16 cellular contexts compared by ENCODE assay signal in genomic region chr3:168091299-168091852, GRCh38. TPM values are rescaled to one million over a fixed set of nuclear protein-coding genes. Genes with fewer than 3 reads are reported as not detected.
A peak's percentile ranks its signal among the peaks of the same experiment; 100 is the strongest.
DNase-seq lines count a peak whose midpoint lies in the region; ATAC-seq and TF ChIP-seq lines count a peak whose summit lies in the region.
"Had no signal": no experiment of that assay in that cellular context is flagged by ENCODE, and none has a peak within 500 bp of the region (broad histone marks: within the 10 kb centered on the region; RNA-seq: fewer than 3 reads in every experiment).

No MANE protein-coding gene starts in this region.

- no peak for TF ChIP-seq CTCF in HCT116 (IDR thresholded peaks at IDR 0.05 in 2 of 3, conservative IDR thresholded peaks at IDR 0.05 in 1 of 3; ENCODE audit: borderline replicate concordance in 1 of 3, insufficient read depth in 1 of 3, low read depth in 2 of 3, low read length in 2 of 3)
- no peak for TF ChIP-seq CTCF in OCI-LY1 (IDR thresholded peaks at IDR 0.05; ENCODE audit: low read length)
- TF ChIP-seq CTCF in smooth muscle cell (IDR thresholded peaks at IDR 0.05; ENCODE audit: borderline replicate concordance, insufficient read depth, poor library complexity, severe bottlenecking): no peak
- no peak for TF ChIP-seq CTCF in ovary (IDR thresholded peaks at IDR 0.05)
- no peak for TF ChIP-seq CTCF in RWPE1 (conservative IDR thresholded peaks at IDR 0.05; ENCODE audit: low read depth)

- POLR2A ChIA-PET in HCT116 (lab: Charles Lee) (no interaction called here), RWPE1 (lab: Yijun Ruan, JAX; ENCODE audit: low non-redundant PET) (no interaction called here)

- WGBS in smooth muscle cell (ENCODE audit: low lambda C conversion rate): 42% methylated on average over 3 of the region's 3 CpGs
- 77 to 85% (median 83%) methylated on average over 3 of the region's 3 CpGs for WGBS in ovary, 3 donors

- CTCF ChIA-PET in HCT116 (lab: Charles Lee): no interaction called here
- CTCF ChIA-PET in RWPE1 (lab: Yijun Ruan, JAX): no interaction called here

- no peak for TF ChIP-seq POLR2A in HCT116 (IDR thresholded peaks at IDR 0.05; ENCODE audit: borderline replicate concordance, extremely low read depth, insufficient read depth, insufficient read length)
- TF ChIP-seq POLR2A in ovary (IDR thresholded peaks at IDR 0.05): no peak

- H3K4me2 ChIP-seq in HCT116 (ENCODE audit: low read length) (peak overlapping the region; percentile 11; the same call in 1 of the 2 replicates), OCI-LY1 (ENCODE audit: low read length) (peak overlapping the region; percentile 69), smooth muscle cell (peak overlapping the region; percentile 94)

- H3K9ac ChIP-seq in HCT116 (ENCODE audit: low read length): no peak overlapping the region
- H3K9ac ChIP-seq in OCI-LY1 (ENCODE audit: low read length): peak overlapping the region; percentile 3; the same call in 1 of the 2 replicates
- H3K9ac ChIP-seq in smooth muscle cell (ENCODE audit: low read depth): no peak overlapping the region

- intact Hi-C loops in HCT116 (cut with micrococcal nuclease): no loop called here
- intact Hi-C loops in left colon (cut with DNase I, micrococcal nuclease): no loop called here
- intact Hi-C loops in ovary (cut with DNase I): no loop called here

- RAD21 ChIA-PET in HCT116 (lab: Charles Lee; ENCODE audit: low non-redundant PET in 1 of 2, low total read pairs in 2 of 2, uncharacterized antibody in 2 of 2, unreplicated experiment in 2 of 2): no interaction called here

- TF ChIP-seq RAD21 in HCT116 (IDR thresholded peaks at IDR 0.05; ENCODE audit: low read depth): no peak

- H3K9me3 ChIP-seq in HCT116 (ENCODE audit: control insufficient read depth in 1 of 2, insufficient read depth in 1 of 2, low read depth in 1 of 2, low read length in 2 of 2) (no peaks in the 10 kb centered on the region), OCI-LY1 (ENCODE audit: low read length) (no peaks in the 10 kb centered on the region), smooth muscle cell (replicated peaks; ENCODE audit: low read depth) (no peaks in the 10 kb centered on the region), ovary (no peaks in the 10 kb centered on the region)

- H3K79me2 ChIP-seq in HCT116 (ENCODE audit: insufficient read depth, low read length) (peaks cover 52% of the 10 kb centered on the region), OCI-LY1 (ENCODE audit: insufficient read depth, low read length) (peaks cover 72% of the 10 kb centered on the region), smooth muscle cell (ENCODE audit: low read depth) (peaks cover 83% of the 10 kb centered on the region)

- ATAC-seq in HCT116: no peak
- peak; percentile 54 for ATAC-seq in left colon
- ATAC-seq: activated CD8-positive, alpha-beta T cell treated with anti-CD3 and anti-CD28 coated beads, Interleukin-2, amount 10 ng/mL, durations not matched to agents 7 days and 5 days; activated T-cell treated with anti-CD3 and anti-CD28 coated beads, Interleukin-2, amount 50 U/mL, for 72 hours; left cardiac atrium; T-helper 17 cell had no signal

- H3K36me3 ChIP-seq in HCT116 (ENCODE audit: control insufficient read depth in 1 of 2, insufficient read depth in 2 of 2, low read length in 2 of 2) (no peaks in the 10 kb centered on the region), OCI-LY1 (ENCODE audit: insufficient read depth, low read length) (no peaks in the 10 kb centered on the region), smooth muscle cell (ENCODE audit: low read depth) (no peaks in the 10 kb centered on the region), ovary (no peaks in the 10 kb centered on the region)

- BruUV-seq in HCT116 (replicated peaks; lab: Mats Ljungman, UMichigan): no TSS peak

- H3K4me1 ChIP-seq in HCT116 (ENCODE audit: control insufficient read depth in 1 of 2, insufficient read depth in 2 of 2, low read length in 2 of 2): peaks cover 41 to 45% of the 10 kb centered on the region in 2 experiments
- H3K4me1 ChIP-seq in OCI-LY1 (ENCODE audit: insufficient read depth, low read length, severe bottlenecking): peaks cover 83% of the 10 kb centered on the region
- peaks cover 30% of the 10 kb centered on the region for H3K4me1 ChIP-seq in smooth muscle cell (ENCODE audit: low read depth)
- peaks cover 9% of the 10 kb centered on the region for H3K4me1 ChIP-seq in ovary (ENCODE audit: insufficient read depth)

- no peak overlapping the region for H2AFZ ChIP-seq in HCT116 (ENCODE audit: low read depth, low read length, poor library complexity, severe bottlenecking)
- no peak overlapping the region for H2AFZ ChIP-seq in OCI-LY1 (ENCODE audit: low read length)
- no peak overlapping the region for H2AFZ ChIP-seq in smooth muscle cell (ENCODE audit: low read depth)

- TF ChIP-seq EP300 in ovary (IDR thresholded peaks at IDR 0.05): no peak

- H3K27ac ChIP-seq in HCT116 (ENCODE audit: low read depth, low read length) (no peak overlapping the region), OCI-LY1 (ENCODE audit: low read depth, low read length, poor library complexity, severe bottlenecking) (peak overlapping the region; percentile 29), smooth muscle cell (ENCODE audit: low read depth) (no peak overlapping the region), ovary (no peak overlapping the region), RWPE1 (no peak overlapping the region)

- no peak for DNase-seq in HCT116 (ENCODE audit: low read depth, low spot score)
- DNase-seq in left colon: no peak
- DNase-seq in smooth muscle cell (lab: John Stamatoyannopoulos, UW; ENCODE audit: unreplicated experiment): no peak
- no peak for DNase-seq in ovary
- no peak for DNase-seq in NCI-H748 treated with DMSO at 0.1 percent for 48 hours (lab: John Stamatoyannopoulos, UW)
- DNase-seq in RWPE1 (ENCODE audit: low spot score): no peak
- DNase-seq: activated B cell treated with CpG ODN at 0.5 μM for 24 hours; activated CD8-positive, alpha-beta T cell treated with anti-CD3 and anti-CD28 coated beads, Interleukin-2, amount 10 ng/mL, durations not matched to agents 7 days and 5 days; activated T-cell treated with anti-CD3 and anti-CD28 coated beads, Interleukin-2, amount 50 U/mL, for 72 hours; GF-D8; left cardiac atrium; NCI-H1436; NCI-H226; posterior cingulate gyrus; T-helper 17 cell had no signal

- H4K20me1 ChIP-seq in HCT116 (ENCODE audit: insufficient read depth) (no peaks in the 10 kb centered on the region), OCI-LY1 (ENCODE audit: insufficient read depth, low read length) (no peaks in the 10 kb centered on the region), smooth muscle cell (ENCODE audit: low read depth) (peaks cover 83% of the 10 kb centered on the region)

- H3K4me3 ChIP-seq in HCT116 (replicated peaks in 1 of 2; ENCODE audit: low read depth in 1 of 2, low read length in 2 of 2) (no peak overlapping the region), OCI-LY1 (ENCODE audit: low read depth, low read length, poor library complexity, severe bottlenecking) (no peak overlapping the region), smooth muscle cell (peak overlapping the region; percentile 77), ovary (no peak overlapping the region)

- H3F3A ChIP-seq in OCI-LY1 (ENCODE audit: insufficient read depth, low read length) (peaks cover 10% of the 10 kb centered on the region; the same call in 1 of the 2 replicates), smooth muscle cell (ENCODE audit: low read depth) (peaks cover 5% of the 10 kb centered on the region)

- H3K9me2 ChIP-seq in HCT116 (ENCODE audit: insufficient read depth) (no peaks in the 10 kb centered on the region), OCI-LY1 (ENCODE audit: low read depth, low read length) (no peaks in the 10 kb centered on the region)

- H3K27me3 ChIP-seq in HCT116 (ENCODE audit: insufficient read depth, low read length) (no peaks in the 10 kb centered on the region), OCI-LY1 (ENCODE audit: insufficient read depth, low read length) (no peaks in the 10 kb centered on the region), smooth muscle cell (ENCODE audit: low read depth) (no peaks in the 10 kb centered on the region), ovary (no peaks in the 10 kb centered on the region)

TF ChIP-seq in HCT116, 20 proteins besides CTCF, POLR2A, EP300 and RAD21:
- TF ChIP-seq TCF7L2 (IDR thresholded peaks at IDR 0.05; ENCODE audit: borderline replicate concordance, extremely low read depth, insufficient read depth, insufficient read length): no peak
- no peak for TF ChIP-seq CEBPB (IDR thresholded peaks at IDR 0.05; ENCODE audit: low read depth)
- TF ChIP-seq SIN3A (IDR thresholded peaks at IDR 0.05; ENCODE audit: low read depth): no peak
- TF ChIP-seq SRF (IDR thresholded peaks at IDR 0.05; ENCODE audit: low read depth): no peak
- no peak for TF ChIP-seq EGR1 (IDR thresholded peaks at IDR 0.05; ENCODE audit: low read depth)
- no peak for TF ChIP-seq EZH2 (IDR thresholded peaks at IDR 0.05)
- TF ChIP-seq MAX (IDR thresholded peaks at IDR 0.05): no peak
- TF ChIP-seq FOSL1 (IDR thresholded peaks at IDR 0.05; ENCODE audit: low read depth): no peak
- TF ChIP-seq CBX3 (IDR thresholded peaks at IDR 0.05; ENCODE audit: low read depth): no peak
- TF ChIP-seq ZNF274 (IDR thresholded peaks at IDR 0.05; ENCODE audit: low read depth, low read length): no peak
- TF ChIP-seq ZFX (IDR thresholded peaks at IDR 0.05): no peak
- TF ChIP-seq ATF3 (IDR thresholded peaks at IDR 0.05): no peak
- TF ChIP-seq POLR2AphosphoS5 (IDR thresholded peaks at IDR 0.05; ENCODE audit: low read depth, low read length): no peak

RNA-seq across cellular contexts. Expression of gene GOLIM4, which starts 4.3 kb away (rescaled TPM):
- total RNA-seq in HCT116 (2021; ENCODE audit: unreplicated experiment): 10.6 TPM
- polyA plus RNA-seq in HCT116 (2012): 3.6 and 3.9 TPM in 2 replicates
- total RNA-seq in left colon: 10 to 100 TPM; 95.4 to 97.6 TPM
- total RNA-seq in smooth muscle cell: 44.5 and 65.1 TPM in 2 replicates
- 45.4 and 59.9 TPM in 2 replicates for polyA plus RNA-seq in smooth muscle cell
- 10 to 100 TPM; 18.1 to 29.3 (median 24.1) TPM for total RNA-seq in ovary
- 10 to 100 TPM; 15.9 to 28.0 TPM for polyA plus RNA-seq in ovary

Comparison
In these comparisons a context has a peak if more than half of its experiments do, and no peak if none do; other contexts are left out.
1. H3K4me2 ChIP-seq: peak in every context shown above with its lines; median percentile 94 in smooth muscle cell; 69 in OCI-LY1; 11 in HCT116.